Comparison of ENCODE assay signal across 8 cellular contexts in genomic region chr14:91940209-91940608, GRCh38.
"Had no signal": no experiment of that assay in that cellular context is flagged by ENCODE, and none has a peak within 500 bp of the region (broad histone marks: within the 10 kb centered on the region; RNA-seq: fewer than 3 reads in every experiment).

No MANE protein-coding gene starts in this region.

- FAIRE-seq: G401.6, GM12878, GM12891, GM12892, GM18507, GM19239 had no signal

- H3K4me3 ChIP-seq: GM12878 had no signal

- ATAC-seq: GM12878 had no signal

- DNase-seq: GDM1, GF-D8 had no signal
